Comparison of ENCODE assay signal across 8 cellular contexts in the genomic region with DNA sequence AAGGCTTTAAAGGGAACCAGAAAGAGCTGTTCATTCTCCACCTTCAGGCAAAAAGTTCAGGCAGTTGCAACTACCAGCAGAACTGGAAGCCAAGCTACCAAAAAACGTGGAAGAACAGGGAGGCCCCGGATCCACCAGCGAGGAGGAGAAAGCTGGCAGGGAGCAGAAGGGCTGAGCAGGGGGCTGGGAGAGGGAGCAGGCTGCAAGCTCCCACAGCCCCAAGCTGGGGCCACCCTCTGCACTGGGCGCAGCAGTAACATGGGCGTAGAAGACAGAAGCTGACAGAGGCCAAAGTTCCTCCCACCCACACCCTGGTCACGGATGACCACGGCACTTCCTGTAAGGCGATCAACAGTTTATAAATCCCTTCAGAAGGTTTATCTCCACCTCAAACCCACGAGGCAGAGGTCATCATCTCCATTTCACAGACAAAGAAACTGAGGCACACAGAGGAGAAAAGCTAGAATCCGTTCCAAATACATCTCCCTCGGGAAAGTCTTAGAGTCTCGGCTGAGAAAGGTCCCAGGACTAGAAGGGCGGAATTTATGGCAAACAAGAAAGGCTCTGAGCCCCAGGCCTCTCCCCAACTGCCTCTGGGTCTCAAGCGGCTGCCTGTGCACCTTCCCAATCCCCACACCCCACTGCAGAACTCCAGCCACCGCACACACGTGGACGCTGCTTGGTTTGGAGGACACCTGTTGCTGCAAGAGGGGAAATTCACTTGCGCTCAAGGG.
DNase-seq lines count a peak whose midpoint lies in the region; ATAC-seq and TF ChIP-seq lines count a peak whose summit lies in the region.

No MANE protein-coding gene starts in this region.

- H3K27me3 ChIP-seq in iPS-15b (ENCODE audit: control insufficient read depth, insufficient read depth, low read length): peaks cover 29% of the 10 kb centered on the region

- H3K4me3 ChIP-seq in WI38 (ENCODE audit: low read depth, low read length): peak overlapping the region; percentile 69
- H3K4me3 ChIP-seq in iPS-15b (ENCODE audit: low read depth, low read length): peak overlapping the region; percentile 44

- H3K4me3 Mint-ChIP-seq in T-helper 1 cell treated with Interleukin-12 subunit alpha and Interleukin-12 subunit beta and Interleukin-4 antibody, amounts not matched to agents 30 μg/mL and 1 μg/mL, for 36 hours: peak overlapping the region; percentile 69
- peak overlapping the region; percentile 56 for H3K4me3 Mint-ChIP-seq in stimulated activated effector memory CD8-positive, alpha-beta T cell treated with anti-CD3 and anti-CD28 coated beads, Interleukin-12 subunit alpha, Interleukin-12 subunit beta, amount 100 ng/mL, for 72 hours

- H3K36me3 ChIP-seq in iPS-15b (ENCODE audit: control insufficient read depth, insufficient read depth, low read length): no peaks in the 10 kb centered on the region

- peaks cover 9% of the 10 kb centered on the region for H3K4me1 ChIP-seq in iPS-15b (ENCODE audit: control insufficient read depth, insufficient read depth, low read length)

- no peak overlapping the region for H3K27ac Mint-ChIP-seq in T-helper 1 cell treated with Interleukin-12 subunit alpha and Interleukin-12 subunit beta and Interleukin-4 antibody, amounts not matched to agents 30 μg/mL and 1 μg/mL, for 36 hours
- H3K27ac Mint-ChIP-seq in stimulated activated effector memory CD8-positive, alpha-beta T cell treated with anti-CD3 and anti-CD28 coated beads, Interleukin-12 subunit alpha, Interleukin-12 subunit beta, amount 100 ng/mL, for 72 hours: no peak overlapping the region

- DNase-seq in T-helper 1 cell: no peak
- DNase-seq in stimulated activated effector memory CD8-positive, alpha-beta T cell treated with anti-CD3 and anti-CD28 coated beads, Interleukin-12 subunit alpha, Interleukin-12 subunit beta, amount 100 ng/mL, for 72 hours (ENCODE audit: low spot score in 2 of 2): no peak
- no peak for DNase-seq in stimulated activated CD4-positive, alpha-beta T cell treated with anti-CD3 and anti-CD28 coated beads, Interleukin-4, amount 100 ng/mL, for 24 hours
- DNase-seq in activated CD4-positive, CD25-positive, alpha-beta regulatory T cell treated with anti-CD3 and anti-CD28 coated beads, Interleukin-2, amount 50 U/mL, for 72 hours: no peak

- peaks cover 18% of the 10 kb centered on the region for H3K27me3 Mint-ChIP-seq in T-helper 1 cell treated with Interleukin-12 subunit alpha and Interleukin-12 subunit beta and Interleukin-4 antibody, amounts not matched to agents 30 μg/mL and 1 μg/mL, for 36 hours (ENCODE audit: low read depth)

- H3K36me3 Mint-ChIP-seq in T-helper 1 cell treated with Interleukin-12 subunit alpha and Interleukin-12 subunit beta and Interleukin-4 antibody, amounts not matched to agents 30 μg/mL and 1 μg/mL, for 36 hours (ENCODE audit: low read depth): no peaks in the 10 kb centered on the region
- H3K36me3 Mint-ChIP-seq in stimulated activated effector memory CD8-positive, alpha-beta T cell treated with anti-CD3 and anti-CD28 coated beads, Interleukin-12 subunit alpha, Interleukin-12 subunit beta, amount 100 ng/mL, for 72 hours: no peaks in the 10 kb centered on the region

- peaks cover 19% of the 10 kb centered on the region for H3K4me1 Mint-ChIP-seq in T-helper 1 cell treated with Interleukin-12 subunit alpha and Interleukin-12 subunit beta and Interleukin-4 antibody, amounts not matched to agents 30 μg/mL and 1 μg/mL, for 36 hours (ENCODE audit: low read depth)
- H3K4me1 Mint-ChIP-seq in stimulated activated effector memory CD8-positive, alpha-beta T cell treated with anti-CD3 and anti-CD28 coated beads, Interleukin-12 subunit alpha, Interleukin-12 subunit beta, amount 100 ng/mL, for 72 hours: peaks cover 35% of the 10 kb centered on the region

- H3K9me3 ChIP-seq in iPS-15b (ENCODE audit: control insufficient read depth, insufficient read depth, low read length): no peaks in the 10 kb centered on the region

- no peak for ATAC-seq in stimulated activated effector memory CD8-positive, alpha-beta T cell treated with anti-CD3 and anti-CD28 coated beads, Interleukin-12 subunit alpha, Interleukin-12 subunit beta, amount 100 ng/mL, for 72 hours
- ATAC-seq in HG03432 (IDR thresholded peaks at IDR 0.05; ENCODE audit: unreplicated experiment): no peak

- no peak overlapping the region for H3K9ac ChIP-seq in iPS-15b (ENCODE audit: low read depth, low read length)

- H3K9me3 Mint-ChIP-seq in T-helper 1 cell treated with Interleukin-12 subunit alpha and Interleukin-12 subunit beta and Interleukin-4 antibody, amounts not matched to agents 30 μg/mL and 1 μg/mL, for 36 hours: no peaks in the 10 kb centered on the region
- H3K9me3 Mint-ChIP-seq in stimulated activated effector memory CD8-positive, alpha-beta T cell treated with anti-CD3 and anti-CD28 coated beads, Interleukin-12 subunit alpha, Interleukin-12 subunit beta, amount 100 ng/mL, for 72 hours: no peaks in the 10 kb centered on the region

- TF ChIP-seq CTCF in WI38 (IDR thresholded peaks at IDR 0.05; ENCODE audit: low read depth, low read length): no peak
